In genomic region chr1:109959974-109960744, GRCh38 we compare ENCODE assay signal across 1 cellular context.
TF ChIP-seq lines count a peak whose summit lies in the region.

No MANE protein-coding gene starts in this region.

TF ChIP-seq in HepG2, 621 proteins besides CTCF, POLR2A, EP300 and RAD21 (continued from another document):
- TF ChIP-seq SKIL (CRISPR knock-in tag; IDR thresholded peaks at IDR 0.05; ENCODE audit: borderline replicate concordance) (peak; percentile 69; the same call in 1 of the 2 replicates), MAX (IDR thresholded peaks at IDR 0.05) (no peak; the same call in none of the 2 replicates), HOXA3 (CRISPR knock-in tag; IDR thresholded peaks at IDR 0.05) (peak; percentile 53; the same call in 1 of the 2 replicates), MED1 (CRISPR knock-in tag; IDR thresholded peaks at IDR 0.05) (peak; percentile 78), HOMEZ (CRISPR knock-in tag; IDR thresholded peaks at IDR 0.05; ENCODE audit: low read depth) (peak; percentile 71), RXRA (CRISPR knock-in tag; IDR thresholded peaks at IDR 0.05) (peak; percentile 65; the same call in 1 of the 2 replicates), ZNF253 (CRISPR knock-in tag; IDR thresholded peaks at IDR 0.05; ENCODE audit: borderline replicate concordance) (no peak), MIXL1 (CRISPR knock-in tag; IDR thresholded peaks at IDR 0.05) (peak; percentile 79)
